9 cellular contexts compared by ENCODE assay signal in genomic region chr1:59432531-59433439, GRCh38.
DNase-seq lines count a peak whose midpoint lies in the region; ATAC-seq, FAIRE-seq and TF ChIP-seq lines count a peak whose summit lies in the region.
"Had no signal": no experiment of that assay in that cellular context is flagged by ENCODE, and none has a peak within 500 bp of the region (broad histone marks: within the 10 kb centered on the region; RNA-seq: fewer than 3 reads in every experiment).

No MANE protein-coding gene starts in this region.

- H3K27ac ChIP-seq in OCI-LY7 (ENCODE audit: low read depth, low read length, poor library complexity, severe bottlenecking): no peak overlapping the region

- DNase-seq in GM12892 (ENCODE audit: insufficient read length): no peak
- peak; percentile 96 for DNase-seq in kidney tubule cell (ENCODE audit: low spot score)
- DNase-seq in cardiac septum (ENCODE audit: low spot score): no peak
- no peak for DNase-seq in NCI-H526 (lab: John Stamatoyannopoulos, UW)
- DNase-seq in OCI-LY7 (ENCODE audit: low spot score): no peak
- DNase-seq in mucosa of gallbladder (ENCODE audit: low spot score): no peak
- DNase-seq: midbrain had no signal

- H3K9me3 ChIP-seq in OCI-LY7 (ENCODE audit: low read length): no peaks in the 10 kb centered on the region

- TF ChIP-seq POLR2A in GM12892 (IDR thresholded peaks at IDR 0.05; ENCODE audit: low read depth, low read length): no peak

- peak; percentile 48 for FAIRE-seq in GM12892 (lab: Jason Lieb, UNC)

- H3K4me1 ChIP-seq in OCI-LY7 (ENCODE audit: insufficient read depth, low read length, poor library complexity, severe bottlenecking): no peaks in the 10 kb centered on the region

- no TSS peak for BruUV-seq in OCI-LY7 (replicated peaks; lab: Mats Ljungman, UMichigan)

- H4K20me1 ChIP-seq in OCI-LY7 (ENCODE audit: insufficient read depth, low read length): no peaks in the 10 kb centered on the region

- ATAC-seq in GM21390 (IDR thresholded peaks at IDR 0.05; ENCODE audit: unreplicated experiment) (peak; percentile 97), HG03439 (IDR thresholded peaks at IDR 0.05; ENCODE audit: unreplicated experiment) (peak; percentile 91)

- no peak overlapping the region for H2AFZ ChIP-seq in OCI-LY7 (ENCODE audit: low read length)

- no peak overlapping the region for H3K4me2 ChIP-seq in OCI-LY7 (ENCODE audit: low read length)

- CTCF ChIA-PET in OCI-LY7 (lab: Charles Lee; ENCODE audit: unreplicated experiment): no interaction called here

- no peaks in the 10 kb centered on the region for H3K9me2 ChIP-seq in OCI-LY7 (ENCODE audit: insufficient read depth, low read length)

- TF ChIP-seq CTCF in OCI-LY7 (conservative IDR thresholded peaks at IDR 0.05; ENCODE audit: low read length): no peak

- no peak overlapping the region for H3K4me3 ChIP-seq in OCI-LY7 (ENCODE audit: low read depth, low read length, poor library complexity, severe bottlenecking)

- H3K36me3 ChIP-seq in OCI-LY7 (ENCODE audit: insufficient read depth, low read length): no peaks in the 10 kb centered on the region

- H3K79me2 ChIP-seq in OCI-LY7 (ENCODE audit: insufficient read depth, low read depth, low read length): no peaks in the 10 kb centered on the region

- POLR2A ChIA-PET in OCI-LY7 (lab: Charles Lee): interaction anchor here (0.6 kb wide), 1 partner anchor 23 kb away, joined by 3 read pairs; no protein-coding TSS in a partner anchor

- intact Hi-C loops in cardiac septum (cut with DNase I): no loop called here
- intact Hi-C loops in OCI-LY7 (cut with micrococcal nuclease; ENCODE audit: unreplicated experiment): no loop called here
